ENCODE assay signal across 35 cellular contexts in the genomic region with DNA sequence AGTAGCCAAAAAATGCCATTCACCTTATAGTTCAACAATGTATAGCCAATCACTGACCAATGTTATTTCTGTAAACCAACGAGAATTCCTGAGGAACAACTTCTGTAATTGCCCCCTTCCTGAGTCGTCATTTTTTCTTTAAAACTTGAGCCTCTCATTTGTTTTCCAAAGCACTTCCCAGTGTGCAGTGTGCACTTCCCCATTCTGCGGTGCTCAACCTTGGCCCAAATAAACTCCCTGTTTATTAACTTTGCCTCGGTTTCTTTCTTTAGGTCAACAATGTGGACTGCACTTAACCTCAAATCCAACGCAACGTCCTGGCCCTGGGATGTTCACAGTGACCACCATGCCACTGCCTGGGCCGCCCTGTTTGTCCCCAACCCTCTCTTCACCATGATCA. TPM values are rescaled to one million over a fixed set of nuclear protein-coding genes. Genes with fewer than 3 reads are reported as not detected.
"Had no signal": no experiment of that assay in that cellular context is flagged by ENCODE, and none has a peak within 500 bp of the region (broad histone marks: within the 10 kb centered on the region; RNA-seq: fewer than 3 reads in every experiment).

No MANE protein-coding gene starts in this region.

- DNase-seq: activated CD4-positive, alpha-beta memory T cell treated with anti-CD3 and anti-CD28 coated beads for 36 hours; activated CD4-positive, alpha-beta T cell treated with anti-CD3 and anti-CD28 coated beads for 36 hours; activated CD4-positive, alpha-beta T cell treated with anti-CD3 and anti-CD28 coated beads, Interleukin-2, amount 10 ng/mL, durations not matched to agents 24 days and 14 days; activated CD4-positive, CD25-positive, alpha-beta regulatory T cell; activated CD4-positive, CD25-positive, alpha-beta regulatory T cell treated with anti-CD3 and anti-CD28 coated beads, Interleukin-2, amount 50 U/mL, for 72 hours; activated CD8-positive, alpha-beta memory T cell treated with anti-CD3 and anti-CD28 coated beads, Interleukin-2, amount 50 U/mL, for 48 hours; activated gamma-delta T cell; activated naive CD4-positive, alpha-beta T cell; activated naive CD4-positive, alpha-beta T cell treated with anti-CD3 and anti-CD28 coated beads, Interleukin-2, amount 10 ng/mL, durations not matched to agents 7 days and 5 days; activated naive CD8-positive, alpha-beta T cell treated with anti-CD3 and anti-CD28 coated beads, Interleukin-2, amount 10 ng/mL, durations not matched to agents 7 days and 5 days; activated T-cell treated with anti-CD3 and anti-CD28 coated beads for 4 hours; activated T-cell treated with anti-CD3 and anti-CD28 coated beads, Interleukin-2, amount 50 U/mL, for 24 hours; activated T-cell treated with anti-CD3 and anti-CD28 coated beads, Interleukin-2, amount 50 U/mL, for 72 hours; central memory CD4-positive, alpha-beta T cell; cerebellar nuclear complex; colonic mucosa; dorsolateral prefrontal cortex; effector memory CD4-positive, alpha-beta T cell; endodermal cell; foreskin keratinocyte; gastrocnemius medialis; glutamatergic neuron; heart left ventricle; T-helper 1 cell; T-helper 17 cell; T1000 had no signal

- H3K4me3 Mint-ChIP-seq: activated CD4-positive, alpha-beta memory T cell treated with anti-CD3 and anti-CD28 coated beads for 36 hours; activated CD4-positive, alpha-beta T cell treated with anti-CD3 and anti-CD28 coated beads for 36 hours; activated CD4-positive, alpha-beta T cell treated with anti-CD3 and anti-CD28 coated beads, Interleukin-2, amount 10 ng/mL, durations not matched to agents 24 days and 14 days; activated naive CD4-positive, alpha-beta T cell treated with anti-CD3 and anti-CD28 coated beads, Interleukin-2, amount 10 ng/mL, durations not matched to agents 7 days and 5 days; activated naive CD8-positive, alpha-beta T cell treated with anti-CD3 and anti-CD28 coated beads, Interleukin-2, amount 10 ng/mL, durations not matched to agents 7 days and 5 days; activated T-cell treated with anti-CD3 and anti-CD28 coated beads, Interleukin-2, amount 50 U/mL, for 24 hours; activated T-cell treated with anti-CD3 and anti-CD28 coated beads, Interleukin-2, amount 50 U/mL, for 72 hours; brain; dendritic cell treated with granulocyte-macrophage colony-stimulating factor and Interleukin-4, amounts not matched to agents 40 ng/mL and 50 ng/mL, for 4 days; endodermal cell; T-helper 17 cell; T-helper 2 cell treated with Interferon-gamma antibody and Interleukin-4, amounts not matched to agents 5 μg/mL and 100 μg/mL, for 36 hours had no signal

- H3K27me3 ChIP-seq: ascending aorta, breast epithelium, cardiac muscle cell, colonic mucosa, dorsolateral prefrontal cortex, esophagus muscularis mucosa, foreskin keratinocyte, gastrocnemius medialis, heart left ventricle had no signal

- ATAC-seq: activated CD4-positive, alpha-beta T cell treated with anti-CD3 and anti-CD28 coated beads for 36 hours; activated naive CD4-positive, alpha-beta T cell treated with anti-CD3 and anti-CD28 coated beads, Interleukin-2, amount 50 U/mL, for 72 hours; activated T-cell treated with anti-CD3 and anti-CD28 coated beads, Interleukin-2, amount 50 U/mL, for 72 hours; foreskin keratinocyte; gastrocnemius medialis; T-helper 17 cell had no signal

- H3K9me3 Mint-ChIP-seq: activated CD4-positive, alpha-beta memory T cell treated with anti-CD3 and anti-CD28 coated beads for 36 hours; activated CD4-positive, alpha-beta T cell treated with anti-CD3 and anti-CD28 coated beads, Interleukin-2, amount 10 ng/mL, durations not matched to agents 24 days and 14 days; activated naive CD4-positive, alpha-beta T cell treated with anti-CD3 and anti-CD28 coated beads, Interleukin-2, amount 10 ng/mL, durations not matched to agents 7 days and 5 days; activated naive CD4-positive, alpha-beta T cell treated with anti-CD3 and anti-CD28 coated beads, Interleukin-2, amount 50 U/mL, for 72 hours; activated naive CD8-positive, alpha-beta T cell treated with anti-CD3 and anti-CD28 coated beads, Interleukin-2, amount 10 ng/mL, durations not matched to agents 7 days and 5 days; activated T-cell treated with anti-CD3 and anti-CD28 coated beads, Interleukin-2, amount 50 U/mL, for 24 hours; activated T-cell treated with anti-CD3 and anti-CD28 coated beads, Interleukin-2, amount 50 U/mL, for 72 hours; brain; dendritic cell treated with granulocyte-macrophage colony-stimulating factor and Interleukin-4, amounts not matched to agents 40 ng/mL and 50 ng/mL, for 4 days; endodermal cell; T-helper 2 cell treated with Interferon-gamma antibody and Interleukin-4, amounts not matched to agents 5 μg/mL and 100 μg/mL, for 36 hours had no signal

- H3K9me3 ChIP-seq: ascending aorta, breast epithelium, colonic mucosa, esophagus muscularis mucosa, gastrocnemius medialis, heart left ventricle had no signal

- H3K4me1 ChIP-seq: breast epithelium, colonic mucosa, foreskin keratinocyte, gastrocnemius medialis had no signal

- H3K27me3 Mint-ChIP-seq: activated CD4-positive, alpha-beta memory T cell treated with anti-CD3 and anti-CD28 coated beads for 36 hours; activated CD4-positive, alpha-beta T cell treated with anti-CD3 and anti-CD28 coated beads for 36 hours; activated CD4-positive, alpha-beta T cell treated with anti-CD3 and anti-CD28 coated beads, Interleukin-2, amount 10 ng/mL, durations not matched to agents 24 days and 14 days; activated naive CD4-positive, alpha-beta T cell treated with anti-CD3 and anti-CD28 coated beads, Interleukin-2, amount 10 ng/mL, durations not matched to agents 7 days and 5 days; activated naive CD8-positive, alpha-beta T cell treated with anti-CD3 and anti-CD28 coated beads, Interleukin-2, amount 10 ng/mL, durations not matched to agents 7 days and 5 days; activated T-cell treated with anti-CD3 and anti-CD28 coated beads, Interleukin-2, amount 50 U/mL, for 24 hours; brain; T-helper 17 cell had no signal

- H3K27ac Mint-ChIP-seq: activated CD4-positive, alpha-beta memory T cell treated with anti-CD3 and anti-CD28 coated beads for 36 hours; activated CD4-positive, alpha-beta T cell treated with anti-CD3 and anti-CD28 coated beads for 36 hours; activated CD4-positive, alpha-beta T cell treated with anti-CD3 and anti-CD28 coated beads, Interleukin-2, amount 10 ng/mL, durations not matched to agents 24 days and 14 days; activated naive CD4-positive, alpha-beta T cell treated with anti-CD3 and anti-CD28 coated beads, Interleukin-2, amount 10 ng/mL, durations not matched to agents 7 days and 5 days; activated naive CD4-positive, alpha-beta T cell treated with anti-CD3 and anti-CD28 coated beads, Interleukin-2, amount 50 U/mL, for 72 hours; activated naive CD8-positive, alpha-beta T cell treated with anti-CD3 and anti-CD28 coated beads, Interleukin-2, amount 10 ng/mL, durations not matched to agents 7 days and 5 days; activated T-cell treated with anti-CD3 and anti-CD28 coated beads, Interleukin-2, amount 50 U/mL, for 24 hours; activated T-cell treated with anti-CD3 and anti-CD28 coated beads, Interleukin-2, amount 50 U/mL, for 72 hours; brain; dendritic cell treated with granulocyte-macrophage colony-stimulating factor and Interleukin-4, amounts not matched to agents 40 ng/mL and 50 ng/mL, for 4 days; endodermal cell; T-helper 17 cell; T-helper 2 cell treated with Interferon-gamma antibody and Interleukin-4, amounts not matched to agents 5 μg/mL and 100 μg/mL, for 36 hours had no signal

- H3K36me3 Mint-ChIP-seq: activated CD4-positive, alpha-beta memory T cell treated with anti-CD3 and anti-CD28 coated beads for 36 hours; activated naive CD4-positive, alpha-beta T cell treated with anti-CD3 and anti-CD28 coated beads, Interleukin-2, amount 10 ng/mL, durations not matched to agents 7 days and 5 days; activated naive CD4-positive, alpha-beta T cell treated with anti-CD3 and anti-CD28 coated beads, Interleukin-2, amount 50 U/mL, for 72 hours; activated naive CD8-positive, alpha-beta T cell treated with anti-CD3 and anti-CD28 coated beads, Interleukin-2, amount 10 ng/mL, durations not matched to agents 7 days and 5 days; brain had no signal

- H3K36me3 ChIP-seq: ascending aorta, breast epithelium, cardiac muscle cell, colonic mucosa, gastrocnemius medialis had no signal

- H3K27ac ChIP-seq: ascending aorta, breast epithelium, cardiac muscle cell, colonic mucosa, dorsolateral prefrontal cortex, esophagus muscularis mucosa, foreskin keratinocyte, gastrocnemius medialis, heart left ventricle had no signal

- H3K4me3 ChIP-seq: ascending aorta, breast epithelium, cardiac muscle cell, colonic mucosa, dorsolateral prefrontal cortex, esophagus muscularis mucosa, gastrocnemius medialis, heart left ventricle had no signal

RNA-seq across cellular contexts. Expression of a gene that starts 15.0 kb away (rescaled TPM):
- total RNA-seq: epithelial cell of proximal tubule had no signal
